Comparison of ENCODE assay signal across 1 cellular context in genomic region chr1:109425902-109426277, GRCh38.
TF ChIP-seq lines count a peak whose summit lies in the region.

No MANE protein-coding gene starts in this region.

TF ChIP-seq in K562, 482 proteins besides CTCF, POLR2A, EP300 and RAD21 (continued from another document and continues in another):
- TF ChIP-seq, protein P1, sequence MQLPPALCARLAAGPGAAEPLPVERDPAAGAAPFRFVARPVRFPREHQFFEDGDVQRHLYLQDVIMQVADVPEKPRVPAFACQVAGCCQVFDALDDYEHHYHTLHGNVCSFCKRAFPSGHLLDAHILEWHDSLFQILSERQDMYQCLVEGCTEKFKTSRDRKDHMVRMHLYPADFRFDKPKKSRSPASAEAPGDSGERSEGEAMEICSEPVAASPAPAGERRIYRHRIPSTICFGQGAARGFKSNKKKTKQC (CRISPR knock-in tag; IDR thresholded peaks at IDR 0.05): 0 out of 2 replicates have a peak, but pooled peaks have one; percentile 70
- TF ChIP-seq, protein P2, sequence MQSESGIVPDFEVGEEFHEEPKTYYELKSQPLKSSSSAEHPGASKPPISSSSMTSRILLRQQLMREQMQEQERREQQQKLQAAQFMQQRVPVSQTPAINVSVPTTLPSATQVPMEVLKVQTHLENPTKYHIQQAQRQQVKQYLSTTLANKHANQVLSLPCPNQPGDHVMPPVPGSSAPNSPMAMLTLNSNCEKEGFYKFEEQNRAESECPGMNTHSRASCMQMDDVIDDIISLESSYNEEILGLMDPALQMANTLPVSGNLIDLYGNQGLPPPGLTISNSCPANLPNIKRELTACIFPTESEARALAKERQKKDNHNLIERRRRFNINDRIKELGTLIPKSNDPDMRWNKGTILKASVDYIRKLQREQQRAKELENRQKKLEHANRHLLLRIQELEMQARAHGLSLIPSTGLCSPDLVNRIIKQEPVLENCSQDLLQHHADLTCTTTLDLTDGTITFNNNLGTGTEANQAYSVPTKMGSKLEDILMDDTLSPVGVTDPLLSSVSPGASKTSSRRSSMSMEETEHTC (IDR thresholded peaks at IDR 0.05): no peak
- TF ChIP-seq ZNF134 (CRISPR knock-in tag; conservative IDR thresholded peaks at IDR 0.05) (peak; percentile 71), SRSF7 (optimal IDR thresholded peaks at IDR 0.05; ENCODE audit: low read depth, low read length) (no peak), MLLT1 (IDR thresholded peaks at IDR 0.05) (peak in 1 of 2 experiments; percentile 55; a peak in 2 of 4 replicates), ZEB2 (IDR thresholded peaks at IDR 0.05) (peak; percentile 67; the same call in 1 of the 2 replicates), CC2D1A (IDR thresholded peaks at IDR 0.05) (0 out of 2 replicates have a peak, but pooled peaks have one; percentile 59), ARHGAP35 (IDR thresholded peaks at IDR 0.05; ENCODE audit: partially characterized antibody) (no peak), C11orf30 (IDR thresholded peaks at IDR 0.05; ENCODE audit: low read depth) (peak; percentile 91), JUN (IDR thresholded peaks at IDR 0.05; ENCODE audit: borderline replicate concordance, low read depth, low read length) (peak; percentile 12; the same call in 1 of the 2 replicates), JUN (CRISPR knock-in tag; IDR thresholded peaks at IDR 0.05; ENCODE audit: borderline replicate concordance) (no peak), DMBX1 (CRISPR knock-in tag; IDR thresholded peaks at IDR 0.05; ENCODE audit: borderline replicate concordance) (no peak), AFF1 (IDR thresholded peaks at IDR 0.05; ENCODE audit: low read depth in 1 of 2, partially characterized antibody in 2 of 2) (peak in 1 of 2 experiments; percentile 41), ZBTB1 (CRISPR knock-in tag; IDR thresholded peaks at IDR 0.05; ENCODE audit: borderline replicate concordance, low read depth) (0 out of 2 replicates have a peak, but pooled peaks have one; percentile 25), HDGF (IDR thresholded peaks at IDR 0.05) (no peak), HDAC6 (IDR thresholded peaks at IDR 0.05; ENCODE audit: low read depth, low read length) (no peak), MCM5 (IDR thresholded peaks at IDR 0.05; ENCODE audit: low read depth) (no peak), COPS2 (conservative IDR thresholded peaks at IDR 0.05) (no peak), SPI1 (IDR thresholded peaks at IDR 0.05; ENCODE audit: borderline replicate concordance, low read depth, low read length) (0 out of 2 replicates have a peak, but pooled peaks have one; percentile 17), ZNF24 (IDR thresholded peaks at IDR 0.05) (no peak), SMARCC2 (IDR thresholded peaks at IDR 0.05; ENCODE audit: low read depth) (peak; percentile 69), ZKSCAN1 (IDR thresholded peaks at IDR 0.05; ENCODE audit: low read depth, low read length) (no peak), ARID1B (IDR thresholded peaks at IDR 0.05) (peak; percentile 40; the same call in 1 of the 2 replicates), GABPB2 (CRISPR knock-in tag; conservative IDR thresholded peaks at IDR 0.05) (no peak), RBM22 (IDR thresholded peaks at IDR 0.05; ENCODE audit: low read depth, low read length, poor library complexity, severe bottlenecking) (peak; percentile 78), HDAC2 (IDR thresholded peaks at IDR 0.05) (no peak; the same call in 1 of the 2 replicates), ARID2 (IDR thresholded peaks at IDR 0.05) (no peak), KLF1 (tag; IDR thresholded peaks at IDR 0.05) (0 out of 2 replicates have a peak, but pooled peaks have one; percentile 39), FOXA3 (CRISPR knock-in tag; conservative IDR thresholded peaks at IDR 0.05 in 1 of 2, IDR thresholded peaks at IDR 0.05 in 1 of 2) (0 out of 4 replicates have a peak, but pooled peaks of 1 of the 2 experiments have one; percentile 9), NCOA2 (IDR thresholded peaks at IDR 0.05; ENCODE audit: partially characterized antibody in 2 of 2) (no peak), TCF3 (CRISPR knock-in tag; IDR thresholded peaks at IDR 0.05) (0 out of 2 replicates have a peak, but pooled peaks have one; percentile 32), HMGN3 (IDR thresholded peaks at IDR 0.05; ENCODE audit: borderline replicate concordance, extremely low read depth, insufficient read length, low read depth, low read length) (peak; percentile 54), NUFIP1 (IDR thresholded peaks at IDR 0.05; ENCODE audit: partially characterized antibody) (peak; percentile 63), MAFG (tag; conservative IDR thresholded peaks at IDR 0.05) (peak; percentile 82; the same call in 1 of the 2 replicates), ZBTB8A (IDR thresholded peaks at IDR 0.05; ENCODE audit: partially characterized antibody) (no peak), NBN (IDR thresholded peaks at IDR 0.05; ENCODE audit: low read depth) (0 out of 2 replicates have a peak, but pooled peaks have one; percentile 45), RBM34 (IDR thresholded peaks at IDR 0.05; ENCODE audit: borderline replicate concordance, insufficient read depth, low read length) (no peak), ZBTB17 (CRISPR knock-in tag; IDR thresholded peaks at IDR 0.05) (0 out of 2 replicates have a peak, but pooled peaks have one; percentile 23), NELFE (IDR thresholded peaks at IDR 0.05; ENCODE audit: insufficient read depth, insufficient read length) (no peak), MAX (CRISPR knock-in tag; IDR thresholded peaks at IDR 0.05) (no peak), ZFPM2 (CRISPR knock-in tag; IDR thresholded peaks at IDR 0.05) (peak; percentile 72; the same call in 1 of the 2 replicates), SP2 (IDR thresholded peaks at IDR 0.05; ENCODE audit: extremely low read depth, low read depth, low read length, poor library complexity, severe bottlenecking) (no peak)
- TF ChIP-seq, protein P3, sequence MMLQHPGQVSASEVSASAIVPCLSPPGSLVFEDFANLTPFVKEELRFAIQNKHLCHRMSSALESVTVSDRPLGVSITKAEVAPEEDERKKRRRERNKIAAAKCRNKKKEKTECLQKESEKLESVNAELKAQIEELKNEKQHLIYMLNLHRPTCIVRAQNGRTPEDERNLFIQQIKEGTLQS (IDR thresholded peaks at IDR 0.05): peak; percentile 80
- TF ChIP-seq, protein P3 (CRISPR knock-in tag; conservative IDR thresholded peaks at IDR 0.05): peak; percentile 64; the same call in 1 of the 2 replicates
- TF ChIP-seq, protein P4, sequence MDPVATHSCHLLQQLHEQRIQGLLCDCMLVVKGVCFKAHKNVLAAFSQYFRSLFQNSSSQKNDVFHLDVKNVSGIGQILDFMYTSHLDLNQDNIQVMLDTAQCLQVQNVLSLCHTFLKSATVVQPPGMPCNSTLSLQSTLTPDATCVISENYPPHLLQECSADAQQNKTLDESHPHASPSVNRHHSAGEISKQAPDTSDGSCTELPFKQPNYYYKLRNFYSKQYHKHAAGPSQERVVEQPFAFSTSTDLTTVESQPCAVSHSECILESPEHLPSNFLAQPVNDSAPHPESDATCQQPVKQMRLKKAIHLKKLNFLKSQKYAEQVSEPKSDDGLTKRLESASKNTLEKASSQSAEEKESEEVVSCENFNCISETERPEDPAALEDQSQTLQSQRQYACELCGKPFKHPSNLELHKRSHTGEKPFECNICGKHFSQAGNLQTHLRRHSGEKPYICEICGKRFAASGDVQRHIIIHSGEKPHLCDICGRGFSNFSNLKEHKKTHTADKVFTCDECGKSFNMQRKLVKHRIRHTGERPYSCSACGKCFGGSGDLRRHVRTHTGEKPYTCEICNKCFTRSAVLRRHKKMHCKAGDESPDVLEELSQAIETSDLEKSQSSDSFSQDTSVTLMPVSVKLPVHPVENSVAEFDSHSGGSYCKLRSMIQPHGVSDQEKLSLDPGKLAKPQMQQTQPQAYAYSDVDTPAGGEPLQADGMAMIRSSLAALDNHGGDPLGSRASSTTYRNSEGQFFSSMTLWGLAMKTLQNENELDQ (CRISPR knock-in tag; IDR thresholded peaks at IDR 0.05; ENCODE audit: borderline replicate concordance): no peak
- TF ChIP-seq, protein P5, sequence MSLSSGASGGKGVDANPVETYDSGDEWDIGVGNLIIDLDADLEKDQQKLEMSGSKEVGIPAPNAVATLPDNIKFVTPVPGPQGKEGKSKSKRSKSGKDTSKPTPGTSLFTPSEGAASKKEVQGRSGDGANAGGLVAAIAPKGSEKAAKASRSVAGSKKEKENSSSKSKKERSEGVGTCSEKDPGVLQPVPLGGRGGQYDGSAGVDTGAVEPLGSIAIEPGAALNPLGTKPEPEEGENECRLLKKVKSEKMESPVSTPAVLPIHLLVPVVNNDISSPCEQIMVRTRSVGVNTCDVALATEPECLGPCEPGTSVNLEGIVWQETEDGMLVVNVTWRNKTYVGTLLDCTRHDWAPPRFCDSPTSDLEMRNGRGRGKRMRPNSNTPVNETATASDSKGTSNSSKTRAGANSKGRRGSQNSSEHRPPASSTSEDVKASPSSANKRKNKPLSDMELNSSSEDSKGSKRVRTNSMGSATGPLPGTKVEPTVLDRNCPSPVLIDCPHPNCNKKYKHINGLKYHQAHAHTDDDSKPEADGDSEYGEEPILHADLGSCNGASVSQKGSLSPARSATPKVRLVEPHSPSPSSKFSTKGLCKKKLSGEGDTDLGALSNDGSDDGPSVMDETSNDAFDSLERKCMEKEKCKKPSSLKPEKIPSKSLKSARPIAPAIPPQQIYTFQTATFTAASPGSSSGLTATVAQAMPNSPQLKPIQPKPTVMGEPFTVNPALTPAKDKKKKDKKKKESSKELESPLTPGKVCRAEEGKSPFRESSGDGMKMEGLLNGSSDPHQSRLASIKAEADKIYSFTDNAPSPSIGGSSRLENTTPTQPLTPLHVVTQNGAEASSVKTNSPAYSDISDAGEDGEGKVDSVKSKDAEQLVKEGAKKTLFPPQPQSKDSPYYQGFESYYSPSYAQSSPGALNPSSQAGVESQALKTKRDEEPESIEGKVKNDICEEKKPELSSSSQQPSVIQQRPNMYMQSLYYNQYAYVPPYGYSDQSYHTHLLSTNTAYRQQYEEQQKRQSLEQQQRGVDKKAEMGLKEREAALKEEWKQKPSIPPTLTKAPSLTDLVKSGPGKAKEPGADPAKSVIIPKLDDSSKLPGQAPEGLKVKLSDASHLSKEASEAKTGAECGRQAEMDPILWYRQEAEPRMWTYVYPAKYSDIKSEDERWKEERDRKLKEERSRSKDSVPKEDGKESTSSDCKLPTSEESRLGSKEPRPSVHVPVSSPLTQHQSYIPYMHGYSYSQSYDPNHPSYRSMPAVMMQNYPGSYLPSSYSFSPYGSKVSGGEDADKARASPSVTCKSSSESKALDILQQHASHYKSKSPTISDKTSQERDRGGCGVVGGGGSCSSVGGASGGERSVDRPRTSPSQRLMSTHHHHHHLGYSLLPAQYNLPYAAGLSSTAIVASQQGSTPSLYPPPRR (CRISPR knock-in tag; IDR thresholded peaks at IDR 0.05; ENCODE audit: borderline replicate concordance): no peak
- TF ChIP-seq, protein P6, sequence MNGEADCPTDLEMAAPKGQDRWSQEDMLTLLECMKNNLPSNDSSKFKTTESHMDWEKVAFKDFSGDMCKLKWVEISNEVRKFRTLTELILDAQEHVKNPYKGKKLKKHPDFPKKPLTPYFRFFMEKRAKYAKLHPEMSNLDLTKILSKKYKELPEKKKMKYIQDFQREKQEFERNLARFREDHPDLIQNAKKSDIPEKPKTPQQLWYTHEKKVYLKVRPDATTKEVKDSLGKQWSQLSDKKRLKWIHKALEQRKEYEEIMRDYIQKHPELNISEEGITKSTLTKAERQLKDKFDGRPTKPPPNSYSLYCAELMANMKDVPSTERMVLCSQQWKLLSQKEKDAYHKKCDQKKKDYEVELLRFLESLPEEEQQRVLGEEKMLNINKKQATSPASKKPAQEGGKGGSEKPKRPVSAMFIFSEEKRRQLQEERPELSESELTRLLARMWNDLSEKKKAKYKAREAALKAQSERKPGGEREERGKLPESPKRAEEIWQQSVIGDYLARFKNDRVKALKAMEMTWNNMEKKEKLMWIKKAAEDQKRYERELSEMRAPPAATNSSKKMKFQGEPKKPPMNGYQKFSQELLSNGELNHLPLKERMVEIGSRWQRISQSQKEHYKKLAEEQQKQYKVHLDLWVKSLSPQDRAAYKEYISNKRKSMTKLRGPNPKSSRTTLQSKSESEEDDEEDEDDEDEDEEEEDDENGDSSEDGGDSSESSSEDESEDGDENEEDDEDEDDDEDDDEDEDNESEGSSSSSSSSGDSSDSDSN (IDR thresholded peaks at IDR 0.05; ENCODE audit: borderline replicate concordance in 1 of 2, low read depth in 2 of 2, low read length in 2 of 2): peak; percentile 91 to 95
